In genomic region chr6:47111685-47112084, GRCh38 we compare ENCODE assay signal across 13 cellular contexts.
DNase-seq lines count a peak whose midpoint lies in the region; ATAC-seq and TF ChIP-seq lines count a peak whose summit lies in the region.
"Had no signal": no experiment of that assay in that cellular context is flagged by ENCODE, and none has a peak within 500 bp of the region (broad histone marks: within the 10 kb centered on the region; RNA-seq: fewer than 3 reads in every experiment).

No MANE protein-coding gene starts in this region.

- ATAC-seq in HCT116 (no peak), foreskin keratinocyte (no peak), GM18502 (IDR thresholded peaks at IDR 0.05; ENCODE audit: poor library complexity, unreplicated experiment) (no peak), HG02938 (IDR thresholded peaks at IDR 0.05; ENCODE audit: unreplicated experiment) (no peak)

- H3K36me3 ChIP-seq in HCT116 (ENCODE audit: control insufficient read depth in 1 of 2, insufficient read depth in 2 of 2, low read length in 2 of 2), result no peaks in the 10 kb centered on the region
- H3K36me3 ChIP-seq: Peyer's patch had no signal

- H3K4me1 ChIP-seq in HCT116 (ENCODE audit: control insufficient read depth in 1 of 2, insufficient read depth in 2 of 2, low read length in 2 of 2) (peaks cover 5 to 22% of the 10 kb centered on the region in 2 experiments), foreskin keratinocyte (peaks cover 5% of the 10 kb centered on the region)

- peak overlapping the region; percentile 30 for H3K4me2 ChIP-seq in HCT116 (ENCODE audit: low read length)

- DNase-seq in HCT116 (ENCODE audit: low read depth, low spot score) (no peak), RWPE1 (ENCODE audit: low spot score) (peak; percentile 32), foreskin keratinocyte (peak; percentile 51 to 87), renal cortical epithelial cell (ENCODE audit: low read depth) (peak; percentile 92), HEK293T (ENCODE audit: extremely low spot score) (no peak), NCI-H510A treated with DMSO at 0.1 percent for 48 hours (lab: John Stamatoyannopoulos, UW) (no peak)
- DNase-seq: activated CD4-positive, alpha-beta T cell treated with anti-CD3 and anti-CD28 coated beads, Interleukin-2, amount 50 U/mL, for 48 hours; activated effector memory CD4-positive, alpha-beta T cell treated with Interleukin-2 at 50 U/mL for 16 hours; occipital lobe; stimulated activated naive CD4-positive, alpha-beta T cell had no signal

- no TSS peak for BruUV-seq in HCT116 (replicated peaks; lab: Mats Ljungman, UMichigan)

- no peaks in the 10 kb centered on the region for H3K9me2 ChIP-seq in HCT116 (ENCODE audit: insufficient read depth)

- H3K79me2 ChIP-seq in HCT116 (ENCODE audit: insufficient read depth, low read length), result no peaks in the 10 kb centered on the region

- TF ChIP-seq CTCF in HCT116 (IDR thresholded peaks at IDR 0.05 in 2 of 3, conservative IDR thresholded peaks at IDR 0.05 in 1 of 3; ENCODE audit: borderline replicate concordance in 1 of 3, insufficient read depth in 1 of 3, low read depth in 2 of 3, low read length in 2 of 3), result no peak
- no peak for TF ChIP-seq CTCF in RWPE1 (conservative IDR thresholded peaks at IDR 0.05; ENCODE audit: low read depth)
- no peak for TF ChIP-seq CTCF in foreskin keratinocyte (conservative IDR thresholded peaks at IDR 0.05)

- no peak overlapping the region for H3K4me3 ChIP-seq in HCT116 (replicated peaks in 1 of 2; ENCODE audit: low read depth in 1 of 2, low read length in 2 of 2)
- H3K4me3 ChIP-seq: Peyer's patch had no signal

- POLR2A ChIA-PET in HCT116 (lab: Charles Lee), result no interaction called here
- POLR2A ChIA-PET in RWPE1 (lab: Yijun Ruan, JAX; ENCODE audit: low non-redundant PET), result no interaction called here
- POLR2A ChIA-PET in HEK293T (lab: Yijun Ruan, JAX), result interaction anchor here (1.2 kb wide), 1 partner anchor 20 kb away, joined by 3 read pairs; no protein-coding TSS in a partner anchor

- no peak overlapping the region for H3K9ac ChIP-seq in HCT116 (ENCODE audit: low read length)

- TF ChIP-seq RAD21 in HCT116 (IDR thresholded peaks at IDR 0.05; ENCODE audit: low read depth), result no peak

- H4K20me1 ChIP-seq in HCT116 (ENCODE audit: insufficient read depth), result no peaks in the 10 kb centered on the region

- RAD21 ChIA-PET in HCT116 (lab: Charles Lee; ENCODE audit: low non-redundant PET in 1 of 2, low total read pairs in 2 of 2, uncharacterized antibody in 2 of 2, unreplicated experiment in 2 of 2), result no interaction called here

- peak overlapping the region; percentile 44 for H2AFZ ChIP-seq in HCT116 (ENCODE audit: low read depth, low read length, poor library complexity, severe bottlenecking)

- H3K27ac ChIP-seq in HCT116 (ENCODE audit: low read depth, low read length) (no peak overlapping the region), RWPE1 (no peak overlapping the region), foreskin keratinocyte (no peak overlapping the region)
- H3K27ac ChIP-seq: Peyer's patch had no signal

- intact Hi-C loops in HCT116 (cut with micrococcal nuclease), result no loop called here

- CTCF ChIA-PET in HCT116 (lab: Charles Lee), result interaction anchor here (1.5 kb wide), 1 partner anchor 18 kb away, joined by 6 read pairs; no protein-coding TSS in a partner anchor
- CTCF ChIA-PET in RWPE1 (lab: Yijun Ruan, JAX), result no interaction called here
- CTCF ChIA-PET in HEK293T (lab: Yijun Ruan, JAX), result interaction anchor here (0.7 kb wide), 1 partner anchor 9 kb away, joined by 3 read pairs; no protein-coding TSS in a partner anchor

- H3K27me3 ChIP-seq in HCT116 (ENCODE audit: insufficient read depth, low read length) (no peaks in the 10 kb centered on the region), foreskin keratinocyte (no peaks in the 10 kb centered on the region)
- H3K27me3 ChIP-seq: Peyer's patch had no signal

- no peaks in the 10 kb centered on the region for H3K9me3 ChIP-seq in HCT116 (ENCODE audit: control insufficient read depth in 1 of 2, insufficient read depth in 1 of 2, low read depth in 1 of 2, low read length in 2 of 2)
- H3K9me3 ChIP-seq: Peyer's patch had no signal

- no peak for TF ChIP-seq POLR2A in HCT116 (IDR thresholded peaks at IDR 0.05; ENCODE audit: borderline replicate concordance, extremely low read depth, insufficient read depth, insufficient read length)

TF ChIP-seq in HCT116, 20 proteins besides CTCF, POLR2A, EP300 and RAD21 (continues in another document):
- TF ChIP-seq CBX3 (IDR thresholded peaks at IDR 0.05; ENCODE audit: low read depth), result no peak
- no peak for TF ChIP-seq FOSL1 (IDR thresholded peaks at IDR 0.05; ENCODE audit: low read depth)
- no peak for TF ChIP-seq EZH2phosphoT487 (IDR thresholded peaks at IDR 0.05; ENCODE audit: borderline replicate concordance)
- TF ChIP-seq JUND (IDR thresholded peaks at IDR 0.05), result no peak
- TF ChIP-seq ELF1 (IDR thresholded peaks at IDR 0.05; ENCODE audit: borderline replicate concordance, low read depth), result no peak
- TF ChIP-seq EGR1 (IDR thresholded peaks at IDR 0.05; ENCODE audit: low read depth), result no peak
- TF ChIP-seq SRF (IDR thresholded peaks at IDR 0.05; ENCODE audit: low read depth), result no peak
- TF ChIP-seq, protein P1, sequence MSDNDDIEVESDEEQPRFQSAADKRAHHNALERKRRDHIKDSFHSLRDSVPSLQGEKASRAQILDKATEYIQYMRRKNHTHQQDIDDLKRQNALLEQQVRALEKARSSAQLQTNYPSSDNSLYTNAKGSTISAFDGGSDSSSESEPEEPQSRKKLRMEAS (IDR thresholded peaks at IDR 0.05), result no peak
- TF ChIP-seq YY1 (IDR thresholded peaks at IDR 0.05; ENCODE audit: extremely low read depth, insufficient replicate concordance, low read depth, low read length), result no peak
- TF ChIP-seq SIN3A (IDR thresholded peaks at IDR 0.05; ENCODE audit: low read depth), result no peak

TF ChIP-seq in HEK293T, 16 proteins besides CTCF, POLR2A, EP300 and RAD21:
- TF ChIP-seq TARDBP (IDR thresholded peaks at IDR 0.05) (no peak), NFRKB (IDR thresholded peaks at IDR 0.05) (no peak), CTBP1 (IDR thresholded peaks at IDR 0.05; ENCODE audit: borderline replicate concordance) (no peak), FOXK2 (IDR thresholded peaks at IDR 0.05) (no peak), PKNOX1 (IDR thresholded peaks at IDR 0.05) (no peak), LEF1 (IDR thresholded peaks at IDR 0.05; ENCODE audit: borderline replicate concordance) (no peak), SP1 (IDR thresholded peaks at IDR 0.05) (no peak), HDGF (IDR thresholded peaks at IDR 0.05; ENCODE audit: borderline replicate concordance) (no peak), SUZ12 (IDR thresholded peaks at IDR 0.05) (no peak), ZNF384 (IDR thresholded peaks at IDR 0.05) (no peak), FOXA1 (IDR thresholded peaks at IDR 0.05) (no peak), BHLHE40 (IDR thresholded peaks at IDR 0.05; ENCODE audit: borderline replicate concordance) (no peak), L3MBTL2 (conservative IDR thresholded peaks at IDR 0.05) (no peak), ELF4 (IDR thresholded peaks at IDR 0.05) (no peak), ARNT (IDR thresholded peaks at IDR 0.05) (no peak), FOXM1 (IDR thresholded peaks at IDR 0.05; ENCODE audit: borderline replicate concordance) (no peak)

Comparison
In these comparisons a context has a peak if more than half of its experiments do, and no peak if none do; other contexts are left out.
1. DNase-seq: peak in RWPE1 (single experiment), foreskin keratinocyte (2 of 2) and renal cortical epithelial cell (single experiment); none in HCT116 (single experiment), HEK293T (single experiment) and NCI-H510A treated with DMSO at 0.1 percent for 48 hours (single experiment).